ENCODE assay signal across 1 cellular context in the genomic region with DNA sequence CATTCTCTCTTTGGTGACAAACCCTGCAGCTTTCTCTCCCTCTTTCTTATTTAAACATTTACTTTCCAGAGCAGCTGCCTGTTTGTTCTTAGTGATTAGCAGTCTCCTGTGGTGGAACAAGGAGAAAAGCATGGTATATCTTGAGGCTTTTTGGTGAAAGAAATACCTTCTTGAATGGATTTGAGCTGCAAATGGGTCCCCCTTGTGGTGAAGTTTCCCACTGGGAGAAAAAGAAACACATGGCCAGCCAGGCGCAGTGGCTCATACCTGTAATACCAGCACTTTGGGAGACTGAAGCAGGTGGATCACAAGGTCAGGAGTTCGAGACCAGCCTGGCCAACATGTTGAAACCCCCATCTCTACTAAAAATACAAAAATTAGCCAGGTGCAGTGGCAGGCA.
TF ChIP-seq lines count a peak whose summit lies in the region.

No MANE protein-coding gene starts in this region.

TF ChIP-seq in GM23338, 12 proteins besides CTCF, POLR2A, EP300 and RAD21 (continued from another document):
- TF ChIP-seq, protein P1, sequence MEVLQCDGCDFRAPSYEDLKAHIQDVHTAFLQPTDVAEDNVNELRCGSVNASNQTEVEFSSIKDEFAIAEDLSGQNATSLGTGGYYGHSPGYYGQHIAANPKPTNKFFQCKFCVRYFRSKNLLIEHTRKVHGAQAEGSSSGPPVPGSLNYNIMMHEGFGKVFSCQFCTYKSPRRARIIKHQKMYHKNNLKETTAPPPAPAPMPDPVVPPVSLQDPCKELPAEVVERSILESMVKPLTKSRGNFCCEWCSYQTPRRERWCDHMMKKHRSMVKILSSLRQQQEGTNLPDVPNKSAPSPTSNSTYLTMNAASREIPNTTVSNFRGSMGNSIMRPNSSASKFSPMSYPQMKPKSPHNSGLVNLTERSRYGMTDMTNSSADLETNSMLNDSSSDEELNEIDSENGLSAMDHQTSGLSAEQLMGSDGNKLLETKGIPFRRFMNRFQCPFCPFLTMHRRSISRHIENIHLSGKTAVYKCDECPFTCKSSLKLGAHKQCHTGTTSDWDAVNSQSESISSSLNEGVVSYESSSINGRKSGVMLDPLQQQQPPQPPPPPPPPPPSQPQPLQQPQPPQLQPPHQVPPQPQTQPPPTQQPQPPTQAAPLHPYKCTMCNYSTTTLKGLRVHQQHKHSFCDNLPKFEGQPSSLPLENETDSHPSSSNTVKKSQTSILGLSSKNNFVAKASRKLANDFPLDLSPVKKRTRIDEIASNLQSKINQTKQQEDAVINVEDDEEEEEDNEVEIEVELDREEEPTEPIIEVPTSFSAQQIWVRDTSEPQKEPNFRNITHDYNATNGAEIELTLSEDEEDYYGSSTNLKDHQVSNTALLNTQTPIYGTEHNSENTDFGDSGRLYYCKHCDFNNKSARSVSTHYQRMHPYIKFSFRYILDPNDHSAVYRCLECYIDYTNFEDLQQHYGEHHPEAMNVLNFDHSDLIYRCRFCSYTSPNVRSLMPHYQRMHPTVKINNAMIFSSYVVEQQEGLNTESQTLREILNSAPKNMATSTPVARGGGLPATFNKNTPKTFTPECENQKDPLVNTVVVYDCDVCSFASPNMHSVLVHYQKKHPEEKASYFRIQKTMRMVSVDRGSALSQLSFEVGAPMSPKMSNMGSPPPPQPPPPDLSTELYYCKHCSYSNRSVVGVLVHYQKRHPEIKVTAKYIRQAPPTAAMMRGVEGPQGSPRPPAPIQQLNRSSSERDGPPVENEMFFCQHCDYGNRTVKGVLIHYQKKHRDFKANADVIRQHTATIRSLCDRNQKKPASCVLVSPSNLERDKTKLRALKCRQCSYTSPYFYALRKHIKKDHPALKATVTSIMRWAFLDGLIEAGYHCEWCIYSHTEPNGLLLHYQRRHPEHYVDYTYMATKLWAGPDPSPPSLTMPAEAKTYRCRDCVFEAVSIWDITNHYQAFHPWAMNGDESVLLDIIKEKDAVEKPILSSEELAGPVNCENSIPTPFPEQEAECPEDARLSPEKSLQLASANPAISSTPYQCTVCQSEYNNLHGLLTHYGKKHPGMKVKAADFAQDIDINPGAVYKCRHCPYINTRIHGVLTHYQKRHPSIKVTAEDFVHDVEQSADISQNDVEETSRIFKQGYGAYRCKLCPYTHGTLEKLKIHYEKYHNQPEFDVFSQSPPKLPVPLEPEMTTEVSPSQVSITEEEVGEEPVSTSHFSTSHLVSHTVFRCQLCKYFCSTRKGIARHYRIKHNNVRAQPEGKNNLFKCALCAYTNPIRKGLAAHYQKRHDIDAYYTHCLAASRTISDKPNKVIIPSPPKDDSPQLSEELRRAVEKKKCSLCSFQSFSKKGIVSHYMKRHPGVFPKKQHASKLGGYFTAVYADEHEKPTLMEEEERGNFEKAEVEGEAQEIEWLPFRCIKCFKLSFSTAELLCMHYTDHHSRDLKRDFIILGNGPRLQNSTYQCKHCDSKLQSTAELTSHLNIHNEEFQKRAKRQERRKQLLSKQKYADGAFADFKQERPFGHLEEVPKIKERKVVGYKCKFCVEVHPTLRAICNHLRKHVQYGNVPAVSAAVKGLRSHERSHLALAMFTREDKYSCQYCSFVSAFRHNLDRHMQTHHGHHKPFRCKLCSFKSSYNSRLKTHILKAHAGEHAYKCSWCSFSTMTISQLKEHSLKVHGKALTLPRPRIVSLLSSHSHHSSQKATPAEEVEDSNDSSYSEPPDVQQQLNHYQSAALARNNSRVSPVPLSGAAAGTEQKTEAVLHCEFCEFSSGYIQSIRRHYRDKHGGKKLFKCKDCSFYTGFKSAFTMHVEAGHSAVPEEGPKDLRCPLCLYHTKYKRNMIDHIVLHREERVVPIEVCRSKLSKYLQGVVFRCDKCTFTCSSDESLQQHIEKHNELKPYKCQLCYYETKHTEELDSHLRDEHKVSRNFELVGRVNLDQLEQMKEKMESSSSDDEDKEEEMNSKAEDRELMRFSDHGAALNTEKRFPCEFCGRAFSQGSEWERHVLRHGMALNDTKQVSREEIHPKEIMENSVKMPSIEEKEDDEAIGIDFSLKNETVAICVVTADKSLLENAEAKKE (CRISPR knock-in tag; IDR thresholded peaks at IDR 0.05), result no peak
- TF ChIP-seq EZH2 (IDR thresholded peaks at IDR 0.05; ENCODE audit: low read depth, unreplicated experiment), result no peak
TF ChIP-seq in GM23338: peak in this region for 0.
